Comparison of ENCODE assay signal across 1 cellular context in the genomic region with DNA sequence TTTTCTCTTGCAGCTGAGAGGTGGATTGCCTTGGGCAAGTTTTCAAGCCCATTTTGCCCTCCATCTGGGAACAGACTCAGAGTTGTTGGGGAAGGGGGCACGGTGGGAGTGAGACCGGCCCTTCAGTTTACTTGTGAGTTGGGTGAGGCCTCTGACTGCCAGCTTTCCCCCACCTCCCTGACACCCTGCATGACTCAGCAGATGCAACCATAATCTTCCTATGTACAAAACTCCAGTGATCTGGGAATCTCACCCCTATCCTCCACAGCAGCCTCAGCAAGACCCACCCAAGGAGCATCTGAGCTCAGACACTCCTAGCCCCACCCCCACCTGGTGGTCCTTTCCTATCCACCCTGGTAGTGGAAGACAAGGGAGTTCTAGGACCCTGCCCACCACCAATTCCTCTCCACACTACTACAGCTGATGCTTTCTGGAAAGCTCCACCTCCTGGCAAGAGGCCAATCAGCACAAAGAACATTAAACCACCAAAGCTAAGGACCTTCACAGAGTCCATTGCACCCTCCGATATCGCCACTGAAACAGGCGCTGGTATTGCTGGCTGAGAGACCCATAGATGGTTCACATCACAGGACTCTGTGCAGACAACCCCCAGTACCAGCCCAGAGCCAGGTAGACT.
TF ChIP-seq lines count a peak whose summit lies in the region.

No MANE protein-coding gene starts in this region.

TF ChIP-seq in K562, 482 proteins besides CTCF, POLR2A, EP300 and RAD21 (continued from another document):
- TF ChIP-seq ZHX1 (conservative IDR thresholded peaks at IDR 0.05; ENCODE audit: low read length) (no peak), ARID1B (IDR thresholded peaks at IDR 0.05) (peak; percentile 21; the same call in 1 of the 2 replicates), CHD7 (IDR thresholded peaks at IDR 0.05; ENCODE audit: low read depth, low read length) (no peak), FOSL1 (tag; conservative IDR thresholded peaks at IDR 0.05) (no peak), ZNF316 (IDR thresholded peaks at IDR 0.05) (peak; percentile 71), RUNX1 (IDR thresholded peaks at IDR 0.05; ENCODE audit: low read depth) (no peak), PRDM10 (IDR thresholded peaks at IDR 0.05; ENCODE audit: partially characterized antibody) (peak; percentile 8), STAG1 (CRISPR knock-in tag; IDR thresholded peaks at IDR 0.05; ENCODE audit: borderline replicate concordance) (no peak), PTRF (tag; IDR thresholded peaks at IDR 0.05) (no peak), SREBF2 (CRISPR knock-in tag; IDR thresholded peaks at IDR 0.05) (no peak), HINFP (tag; conservative IDR thresholded peaks at IDR 0.05; ENCODE audit: low read depth) (no peak), MAFF (IDR thresholded peaks at IDR 0.05; ENCODE audit: low read length) (peak; percentile 78), NFE2L1 (tag; IDR thresholded peaks at IDR 0.05; ENCODE audit: borderline replicate concordance, low read depth) (peak; percentile 54; the same call in 1 of the 2 replicates), ESRRA (IDR thresholded peaks at IDR 0.05; ENCODE audit: borderline replicate concordance, low read depth) (no peak)
